Comparison of ENCODE assay signal across 8 cellular contexts in the genomic region with DNA sequence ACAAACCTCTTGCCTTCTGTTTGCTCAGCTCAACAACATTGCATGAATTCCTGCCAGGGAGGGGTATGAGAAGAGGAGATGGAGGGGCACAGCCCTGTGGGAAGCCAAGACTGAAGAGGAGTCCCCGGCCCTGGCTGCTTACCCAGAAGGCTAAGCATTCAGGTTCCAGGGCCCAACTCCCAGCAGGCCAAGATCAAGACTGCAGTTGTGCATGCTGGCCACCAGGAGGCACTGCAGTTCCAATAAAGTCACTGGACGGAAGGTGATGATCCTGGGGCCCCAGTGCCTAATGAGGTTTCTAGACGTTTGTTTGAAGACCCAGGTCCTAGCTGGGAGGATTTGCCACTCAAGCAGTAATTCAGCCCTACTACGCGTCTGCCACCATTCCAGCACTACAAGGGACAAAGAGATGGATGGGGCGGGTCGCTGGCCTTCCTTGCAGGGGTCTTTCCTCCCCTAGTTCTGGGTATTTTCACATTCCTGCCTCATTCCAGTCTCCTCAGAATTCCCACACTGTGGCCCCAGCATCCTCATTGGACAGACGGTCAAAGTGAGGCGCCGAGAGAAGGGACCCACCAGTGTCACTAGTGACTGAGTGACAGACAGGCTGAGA. TPM values are rescaled to one million over a fixed set of nuclear protein-coding genes. Genes with fewer than 3 reads are reported as not detected.
A peak's percentile ranks its signal among the peaks of the same experiment; 100 is the strongest.
DNase-seq lines count a peak whose midpoint lies in the region; ATAC-seq and TF ChIP-seq lines count a peak whose summit lies in the region.

No MANE protein-coding gene starts in this region.

- no peak overlapping the region for H2AFZ ChIP-seq in OCI-LY7 (ENCODE audit: low read length)

- CTCF ChIA-PET in OCI-LY7 (lab: Charles Lee; ENCODE audit: unreplicated experiment) = interaction anchor here (0.6 kb wide), 1 partner anchor 315 kb away, joined by 3 read pairs; no protein-coding TSS in a partner anchor

- H3K4me1 Mint-ChIP-seq in activated T-cell treated with anti-CD3 and anti-CD28 coated beads, Interleukin-2, amount 50 U/mL, for 4 hours (ENCODE audit: low read depth) = no peaks in the 10 kb centered on the region
- no peaks in the 10 kb centered on the region for H3K4me1 Mint-ChIP-seq in progenitor cell of endocrine pancreas (ENCODE audit: low read depth)

- peak; percentile 89 for DNase-seq in GM03348 (ENCODE audit: low spot score)
- DNase-seq in HPDE6-E6E7 (ENCODE audit: extremely low spot score) = peak; percentile 58
- peak; percentile 57 for DNase-seq in OCI-LY7 (ENCODE audit: low spot score)
- DNase-seq in activated T-cell treated with anti-CD3 and anti-CD28 coated beads, Interleukin-2, amount 50 U/mL, for 4 hours = peak; percentile 43
- DNase-seq in foreskin fibroblast = peak; percentile 25 to 69
- peak; percentile 47 for DNase-seq in progenitor cell of endocrine pancreas (ENCODE audit: low spot score, unreplicated experiment)
- DNase-seq in OCI-M2 (lab: John Stamatoyannopoulos, UW; ENCODE audit: unreplicated experiment) = no peak

- no peaks in the 10 kb centered on the region for H3K9me3 ChIP-seq in OCI-LY7 (ENCODE audit: low read length)

- H3K27me3 Mint-ChIP-seq in activated T-cell treated with anti-CD3 and anti-CD28 coated beads, Interleukin-2, amount 50 U/mL, for 4 hours (ENCODE audit: low read depth) = no peaks in the 10 kb centered on the region
- peaks cover 15% of the 10 kb centered on the region for H3K27me3 Mint-ChIP-seq in progenitor cell of endocrine pancreas

- H3K9me2 ChIP-seq in OCI-LY7 (ENCODE audit: insufficient read depth, low read length) = no peaks in the 10 kb centered on the region

- intact Hi-C loops in OCI-LY7 (cut with micrococcal nuclease; ENCODE audit: unreplicated experiment) = loop anchor here (1.0 to 10.0 kb wide), 3 partner anchors 194 to 328 kb away; no protein-coding TSS in a partner anchor

- no peaks in the 10 kb centered on the region for H3K9me3 Mint-ChIP-seq in activated T-cell treated with anti-CD3 and anti-CD28 coated beads, Interleukin-2, amount 50 U/mL, for 4 hours
- peaks cover 9% of the 10 kb centered on the region for H3K9me3 Mint-ChIP-seq in progenitor cell of endocrine pancreas (ENCODE audit: low read depth)

- TF ChIP-seq CTCF in OCI-LY7 (conservative IDR thresholded peaks at IDR 0.05; ENCODE audit: low read length) (peak; percentile 90), foreskin fibroblast (IDR thresholded peaks at IDR 0.05; ENCODE audit: low read depth, low read length) (peak; percentile 94), progenitor cell of endocrine pancreas (IDR thresholded peaks at IDR 0.05; ENCODE audit: unreplicated experiment) (peak; percentile 93)

- ATAC-seq in activated T-cell treated with anti-CD3 and anti-CD28 coated beads, Interleukin-2, amount 50 U/mL, for 4 hours = peak; percentile 78
- no peak for ATAC-seq in HG03457 (IDR thresholded peaks at IDR 0.05; ENCODE audit: unreplicated experiment)

- H3K4me2 ChIP-seq in OCI-LY7 (ENCODE audit: low read length) = no peak overlapping the region

- no peaks in the 10 kb centered on the region for H3K79me2 ChIP-seq in OCI-LY7 (ENCODE audit: insufficient read depth, low read depth, low read length)

- no peak overlapping the region for H3K27ac Mint-ChIP-seq in progenitor cell of endocrine pancreas

- no peaks in the 10 kb centered on the region for H3K36me3 ChIP-seq in OCI-LY7 (ENCODE audit: insufficient read depth, low read length)

- no peak overlapping the region for H3K27ac ChIP-seq in OCI-LY7 (ENCODE audit: low read depth, low read length, poor library complexity, severe bottlenecking)

- H3K4me3 Mint-ChIP-seq in activated T-cell treated with anti-CD3 and anti-CD28 coated beads, Interleukin-2, amount 50 U/mL, for 4 hours = no peak overlapping the region
- no peak overlapping the region for H3K4me3 Mint-ChIP-seq in progenitor cell of endocrine pancreas (ENCODE audit: low read depth)

- POLR2A ChIA-PET in OCI-LY7 (lab: Charles Lee) = interaction anchor here (1.3 kb wide), 1 partner anchor 248 kb away, joined by 3 read pairs; no protein-coding TSS in a partner anchor

- no peaks in the 10 kb centered on the region for H3K4me1 ChIP-seq in OCI-LY7 (ENCODE audit: insufficient read depth, low read length, poor library complexity, severe bottlenecking)

- H3K4me3 ChIP-seq in OCI-LY7 (ENCODE audit: low read depth, low read length, poor library complexity, severe bottlenecking) (no peak overlapping the region), foreskin fibroblast (ENCODE audit: low read depth in 1 of 2, low read length in 2 of 2) (no peak overlapping the region)

- BruUV-seq in OCI-LY7 (replicated peaks; lab: Mats Ljungman, UMichigan) = no TSS peak

- no peaks in the 10 kb centered on the region for H3K36me3 Mint-ChIP-seq in activated T-cell treated with anti-CD3 and anti-CD28 coated beads, Interleukin-2, amount 50 U/mL, for 4 hours (ENCODE audit: insufficient read depth)
- no peaks in the 10 kb centered on the region for H3K36me3 Mint-ChIP-seq in progenitor cell of endocrine pancreas (ENCODE audit: insufficient read depth)

- no peaks in the 10 kb centered on the region for H4K20me1 ChIP-seq in OCI-LY7 (ENCODE audit: insufficient read depth, low read length)

RNA-seq across cellular contexts. Expression of a gene that starts 23.6 kb away (rescaled TPM):
- total RNA-seq in OCI-LY7 (2014; rRNA removed; shearing (Covaris generic)) = not detected in 2 replicates
- total RNA-seq in OCI-LY7 (2022) (not detected in 2 replicates), progenitor cell of endocrine pancreas (not detected in 2 replicates)
- total RNA-seq in activated T-cell treated with anti-CD3 and anti-CD28 coated beads, Interleukin-2, amount 50 U/mL, for 4 hours = not detected
